In the genomic region with DNA sequence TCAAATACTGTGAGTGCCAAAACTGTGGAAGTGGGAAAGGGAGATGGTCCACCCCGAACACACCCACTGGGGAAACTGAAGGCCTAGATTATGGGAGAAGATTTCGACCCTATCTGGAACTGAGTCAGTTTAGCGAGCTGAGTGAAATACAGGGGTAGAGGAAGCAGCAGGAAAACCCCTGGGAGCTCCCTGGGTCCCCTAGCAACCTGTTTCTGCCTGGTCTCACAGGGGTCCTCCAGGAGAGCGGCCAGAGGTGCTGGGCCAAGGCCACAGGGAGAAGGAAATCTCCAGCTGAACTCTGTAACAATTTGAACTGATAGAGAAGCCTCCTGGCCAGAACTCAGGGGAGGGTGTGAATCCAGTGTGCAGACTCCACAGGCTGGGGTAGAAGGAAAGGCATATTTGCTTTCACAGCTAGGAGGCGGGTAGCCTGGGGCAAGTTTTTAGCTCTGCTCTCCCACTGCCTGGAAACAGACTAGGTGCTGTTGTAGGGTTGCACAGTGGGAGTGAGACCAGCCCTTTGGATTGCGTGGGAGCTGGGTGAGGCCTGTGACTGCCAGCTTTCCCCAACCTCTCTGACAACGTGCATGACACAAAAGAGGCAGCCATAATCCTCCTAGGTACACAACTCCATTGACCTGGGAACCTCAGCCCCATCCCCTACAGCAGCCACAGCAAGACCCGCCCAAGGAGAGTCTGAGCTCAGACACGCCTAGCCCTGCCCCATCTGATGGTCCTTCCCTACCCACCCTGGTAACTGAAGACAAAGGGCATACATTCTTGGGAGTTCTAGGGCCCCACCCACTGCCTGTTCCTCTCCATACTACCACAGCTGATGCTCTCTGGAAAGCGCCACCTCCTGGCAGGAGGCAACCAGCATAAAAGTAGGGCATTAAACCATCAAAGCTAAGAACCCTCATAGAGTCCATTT, we compare ENCODE assay signal across 9 cellular contexts.
DNase-seq lines count a peak whose midpoint lies in the region; TF ChIP-seq lines count a peak whose summit lies in the region.
"Had no signal": no experiment of that assay in that cellular context is flagged by ENCODE, and none has a peak within 500 bp of the region (broad histone marks: within the 10 kb centered on the region; RNA-seq: fewer than 3 reads in every experiment).

No MANE protein-coding gene starts in this region.

- H2BK5ac ChIP-seq in neuronal stem cell (ENCODE audit: low read length), result no peak overlapping the region

- H3K27me3 Mint-ChIP-seq in activated T-helper 1 cell treated with anti-CD3 and anti-CD28 coated beads, Interleukin-12 subunit alpha, Interleukin-12 subunit beta, Interleukin-2, Interleukin-4 antibody, amounts not matched to agents 30 ng/mL and 10 ng/mL and 1 ng/mL, durations not matched to agents 14 hours and 24 hours and 36 hours (ENCODE audit: insufficient read depth), result peaks cover 15% of the 10 kb centered on the region

- H2AFZ ChIP-seq in neuronal stem cell (ENCODE audit: low read length), result peak overlapping the region; percentile 37

- no peaks in the 10 kb centered on the region for H3K36me3 ChIP-seq in neuronal stem cell (replicated peaks in 1 of 2; ENCODE audit: control insufficient read depth in 2 of 2, insufficient read depth in 2 of 2, low read length in 2 of 2)

- no peak overlapping the region for H2BK12ac ChIP-seq in neuronal stem cell (ENCODE audit: low read length)

- no peak overlapping the region for H3K4ac ChIP-seq in neuronal stem cell (ENCODE audit: low read length)

- peaks cover 29% of the 10 kb centered on the region for H3K9me3 Mint-ChIP-seq in activated T-helper 1 cell treated with anti-CD3 and anti-CD28 coated beads, Interleukin-12 subunit alpha, Interleukin-12 subunit beta, Interleukin-2, Interleukin-4 antibody, amounts not matched to agents 30 ng/mL and 10 ng/mL and 1 ng/mL, durations not matched to agents 14 hours and 24 hours and 36 hours

- DNase-seq in DMS53 (lab: John Stamatoyannopoulos, UW) (peak; percentile 30), DMS53 treated with DMSO at 0.1 percent for 48 hours (lab: John Stamatoyannopoulos, UW; ENCODE audit: unreplicated experiment) (no peak), KBM-7 (peak; percentile 36), cardiac fibroblast (ENCODE audit: low read depth in 2 of 2) (peak; percentile 7 to 9), neuronal stem cell (ENCODE audit: low spot score) (no peak), A172 (ENCODE audit: low spot score) (no peak), C1 segment of cervical spinal cord (lab: John Stamatoyannopoulos, UW) (no peak)
- DNase-seq in activated T-helper 1 cell treated with anti-CD3 and anti-CD28 coated beads, Interleukin-12 subunit alpha, Interleukin-12 subunit beta, Interleukin-2, Interleukin-4 antibody, amounts not matched to agents 30 ng/mL and 10 ng/mL and 1 ng/mL, durations not matched to agents 14 hours and 24 hours and 36 hours (ENCODE audit: low spot score), result no peak
- DNase-seq: NCI-H1105 treated with DMSO at 0.1 percent for 48 hours had no signal

- H3K27ac ChIP-seq in neuronal stem cell (replicated peaks; ENCODE audit: low read length), result no peak overlapping the region

- no peak overlapping the region for H3K23ac ChIP-seq in neuronal stem cell (ENCODE audit: low read depth, low read length, poor library complexity)

- no peak overlapping the region for H3K9ac ChIP-seq in neuronal stem cell (ENCODE audit: low read depth, low read length, poor library complexity)

- no CpG with 5 or more reads among the region's 10 CpGs for WGBS in neuronal stem cell (ENCODE audit: extremely low coverage in 2 of 2, insufficient read length in 2 of 2, insufficient replicate concordance in 1 of 2), 2 donors

- no peak overlapping the region for H3K4me3 Mint-ChIP-seq in activated T-helper 1 cell treated with anti-CD3 and anti-CD28 coated beads, Interleukin-12 subunit alpha, Interleukin-12 subunit beta, Interleukin-2, Interleukin-4 antibody, amounts not matched to agents 30 ng/mL and 10 ng/mL and 1 ng/mL, durations not matched to agents 14 hours and 24 hours and 36 hours

- no peak for TF ChIP-seq CTCF in cardiac fibroblast (IDR thresholded peaks at IDR 0.05; ENCODE audit: low read depth, low read length)

- H3K36me3 Mint-ChIP-seq in activated T-helper 1 cell treated with anti-CD3 and anti-CD28 coated beads, Interleukin-12 subunit alpha, Interleukin-12 subunit beta, Interleukin-2, Interleukin-4 antibody, amounts not matched to agents 30 ng/mL and 10 ng/mL and 1 ng/mL, durations not matched to agents 14 hours and 24 hours and 36 hours (ENCODE audit: low read depth), result no peaks in the 10 kb centered on the region

- H3K14ac ChIP-seq in neuronal stem cell (ENCODE audit: low read length), result no peak overlapping the region

- peaks cover 0 to 3% of the 10 kb centered on the region in 2 donors for H3K9me3 ChIP-seq in neuronal stem cell (replicated peaks in 1 of 2; ENCODE audit: control insufficient read depth in 2 of 2, insufficient read depth in 1 of 2, low read depth in 1 of 2, low read length in 2 of 2)

- H3K4me1 ChIP-seq in neuronal stem cell (ENCODE audit: control insufficient read depth in 2 of 2, insufficient read depth in 1 of 2, low read depth in 1 of 2, low read length in 2 of 2), result peaks cover 0 to 2% of the 10 kb centered on the region in 2 donors

- peak overlapping the region; percentile 24 for H3K18ac ChIP-seq in neuronal stem cell (ENCODE audit: low read length)

- H2AK5ac ChIP-seq in neuronal stem cell (ENCODE audit: low read depth, low read length), result no peak overlapping the region

- intact Hi-C loops in activated T-helper 1 cell treated with anti-CD3 and anti-CD28 coated beads, Interleukin-12 subunit alpha, Interleukin-12 subunit beta, Interleukin-2, Interleukin-4 antibody, amounts not matched to agents 30 ng/mL and 10 ng/mL and 1 ng/mL, durations not matched to agents 14 hours and 24 hours and 36 hours (cut with micrococcal nuclease), result loop anchor here (1.0 kb wide), 1 partner anchor 194 kb away; no protein-coding TSS in a partner anchor

- in situ Hi-C loops in KBM-7 (cut with MboI; ENCODE audit: low pct_unique_long_range_greater_than_20kb, low sequenced_read_pairs), result no loop called here

- H3K27ac Mint-ChIP-seq in activated T-helper 1 cell treated with anti-CD3 and anti-CD28 coated beads, Interleukin-12 subunit alpha, Interleukin-12 subunit beta, Interleukin-2, Interleukin-4 antibody, amounts not matched to agents 30 ng/mL and 10 ng/mL and 1 ng/mL, durations not matched to agents 14 hours and 24 hours and 36 hours, result no peak overlapping the region

- H3K4me2 ChIP-seq in neuronal stem cell (ENCODE audit: insufficient read depth, low read length, poor library complexity, severe bottlenecking), result no peak overlapping the region

- no peaks in the 10 kb centered on the region for H3K27me3 ChIP-seq in neuronal stem cell (ENCODE audit: control insufficient read depth in 3 of 3, insufficient read depth in 3 of 3, low read depth in 1 of 3, low read length in 3 of 3)

- H3K79me1 ChIP-seq in neuronal stem cell (ENCODE audit: low read depth, low read length), result no peaks in the 10 kb centered on the region

- H3K4me1 Mint-ChIP-seq in activated T-helper 1 cell treated with anti-CD3 and anti-CD28 coated beads, Interleukin-12 subunit alpha, Interleukin-12 subunit beta, Interleukin-2, Interleukin-4 antibody, amounts not matched to agents 30 ng/mL and 10 ng/mL and 1 ng/mL, durations not matched to agents 14 hours and 24 hours and 36 hours (ENCODE audit: low read depth), result no peaks in the 10 kb centered on the region

- no peak overlapping the region for H4K8ac ChIP-seq in neuronal stem cell (ENCODE audit: low read depth, low read length)

- no peak overlapping the region for H4K91ac ChIP-seq in neuronal stem cell (ENCODE audit: low read depth, low read length, poor library complexity)

- H2BK120ac ChIP-seq in neuronal stem cell (ENCODE audit: low read depth, low read length), result no peak overlapping the region

- H3K4me3 ChIP-seq in cardiac fibroblast (replicated peaks in 1 of 2; ENCODE audit: low read depth in 2 of 2, low read length in 2 of 2), result no peak overlapping the region
- no peak overlapping the region for H3K4me3 ChIP-seq in neuronal stem cell (ENCODE audit: low read length in 2 of 2)

- no peak overlapping the region for H2BK15ac ChIP-seq in neuronal stem cell (ENCODE audit: low read length)

Comparison
In these comparisons a context has a peak if more than half of its experiments do, and no peak if none do; other contexts are left out.
1. DNase-seq: peak in DMS53 (single experiment), KBM-7 (single experiment) and cardiac fibroblast (2 of 2); none in DMS53 treated with DMSO at 0.1 percent for 48 hours (single experiment), neuronal stem cell (single experiment), activated T-helper 1 cell treated with anti-CD3 and anti-CD28 coated beads, Interleukin-12 subunit alpha, Interleukin-12 subunit beta, Interleukin-2, Interleukin-4 antibody, amounts not matched to agents 30 ng/mL and 10 ng/mL and 1 ng/mL, durations not matched to agents 14 hours and 24 hours and 36 hours (single experiment), A172 (single experiment) and C1 segment of cervical spinal cord (0 of 14).